Comparison of ENCODE assay signal across 8 cellular contexts in the genomic region with DNA sequence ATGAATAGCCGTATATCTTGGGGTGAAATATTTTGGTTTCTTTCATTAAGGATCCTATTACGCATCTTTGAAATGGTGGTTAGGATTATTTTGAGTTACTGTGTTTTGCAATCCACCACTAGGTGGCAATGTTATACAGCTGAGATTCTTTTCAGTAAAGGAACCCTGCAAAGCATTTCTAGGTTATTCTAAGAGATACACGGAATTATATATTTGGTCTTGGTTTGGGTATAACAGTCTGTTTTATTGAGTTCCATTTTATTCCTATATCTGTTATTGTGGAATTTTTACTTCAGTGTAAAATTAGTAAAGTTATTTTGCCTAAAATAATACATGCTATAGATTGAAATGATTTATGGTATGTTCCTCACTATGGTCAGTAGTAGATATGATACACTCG.
DNase-seq lines count a peak whose midpoint lies in the region; ATAC-seq and TF ChIP-seq lines count a peak whose summit lies in the region.

No MANE protein-coding gene starts in this region.

- ATAC-seq in GM19455 (IDR thresholded peaks at IDR 0.05; ENCODE audit: unreplicated experiment) (peak; percentile 76), memory B cell (ENCODE audit: low read depth) (peak; percentile 52)

- peaks cover 12% of the 10 kb centered on the region for H3K27me3 Mint-ChIP-seq in memory B cell

- peak; percentile 59 for TF ChIP-seq CTCF in HL-60 (IDR thresholded peaks at IDR 0.05; ENCODE audit: insufficient read depth, low read length)
- TF ChIP-seq CTCF in choroid plexus epithelial cell (conservative IDR thresholded peaks at IDR 0.05; ENCODE audit: low read depth, low read length), result peak; percentile 70

- no peak overlapping the region for H3K27ac ChIP-seq in HL-60 (replicated peaks)

- H3K27ac Mint-ChIP-seq in memory B cell, result no peak overlapping the region

- peaks cover 2% of the 10 kb centered on the region for H3K27me3 ChIP-seq in HL-60 (ENCODE audit: insufficient read depth, poor library complexity, severe bottlenecking)
- H3K27me3 ChIP-seq in NT2/D1 (ENCODE audit: insufficient read depth, insufficient read length), result no peaks in the 10 kb centered on the region

- no peaks in the 10 kb centered on the region for H3K4me1 ChIP-seq in NT2/D1 (ENCODE audit: insufficient read depth, insufficient read length)

- peak; percentile 52 for DNase-seq in EH (ENCODE audit: low read depth)
- DNase-seq in HL-60 (ENCODE audit: low read depth in 1 of 2, low spot score in 1 of 2), result peak in 1 of 2 experiments; percentile 7
- DNase-seq in NT2/D1 (ENCODE audit: low read depth, low spot score), result peak; percentile 30
- DNase-seq in choroid plexus epithelial cell (ENCODE audit: low read depth), result peak; percentile 66
- DNase-seq in memory B cell (ENCODE audit: low spot score in 2 of 2), result peak in 1 of 2 donors; percentile 40
- DNase-seq in effector CD8-positive, alpha-beta T cell (lab: John Stamatoyannopoulos, UW), result no peak
- DNase-seq in islet precursor cell, result no peak

- no peaks in the 10 kb centered on the region for H3K36me3 ChIP-seq in NT2/D1 (ENCODE audit: insufficient read depth, insufficient read length, low read length)

- H3K36me3 Mint-ChIP-seq in memory B cell, result no peaks in the 10 kb centered on the region

- H3K9me3 Mint-ChIP-seq in memory B cell, result no peaks in the 10 kb centered on the region

- H3K4me1 Mint-ChIP-seq in memory B cell, result no peaks in the 10 kb centered on the region

- no peaks in the 10 kb centered on the region for H3K9me3 ChIP-seq in NT2/D1 (ENCODE audit: insufficient read depth, low read length)

- H3K4me3 Mint-ChIP-seq in memory B cell, result no peak overlapping the region

- H3K9ac ChIP-seq in NT2/D1 (ENCODE audit: insufficient read length, low read depth), result no peak overlapping the region

- H3K4me3 ChIP-seq in HL-60 (replicated peaks; ENCODE audit: insufficient read depth, low read length), result no peak overlapping the region
- no peak overlapping the region for H3K4me3 ChIP-seq in NT2/D1 (ENCODE audit: insufficient read length, low read depth)
- no peak overlapping the region for H3K4me3 ChIP-seq in choroid plexus epithelial cell (ENCODE audit: low read depth, low read length)

Comparison
In these comparisons a context has a peak if more than half of its experiments do, and no peak if none do; other contexts are left out.
1. DNase-seq: peak in EH (single experiment), NT2/D1 (single experiment) and choroid plexus epithelial cell (single experiment); none in effector CD8-positive, alpha-beta T cell (single experiment) and islet precursor cell (single experiment).